Comparison of ENCODE assay signal across 12 cellular contexts in genomic region chr6:6588924-6589696, GRCh38. TPM values are rescaled to one million over a fixed set of nuclear protein-coding genes. Genes with fewer than 3 reads are reported as not detected.
DNase-seq lines count a peak whose midpoint lies in the region; ATAC-seq and TF ChIP-seq lines count a peak whose summit lies in the region.
"Had no signal": no experiment of that assay in that cellular context is flagged by ENCODE, and none has a peak within 500 bp of the region (broad histone marks: within the 10 kb centered on the region; RNA-seq: fewer than 3 reads in every experiment).

No MANE protein-coding gene starts in this region.

- H3K36me3 Mint-ChIP-seq in activated naive CD8-positive, alpha-beta T cell treated with anti-CD3 and anti-CD28 coated beads, Interleukin-2, amount 10 ng/mL, durations not matched to agents 7 days and 5 days = peaks cover 35% of the 10 kb centered on the region
- H3K36me3 Mint-ChIP-seq in natural killer cell = no peaks in the 10 kb centered on the region

- H3K4me3 ChIP-seq in DND-41 (ENCODE audit: low read depth in 1 of 2, low read length in 2 of 2) = peak overlapping the region in 1 of 2 experiments; percentile 33; a peak in 1 of 4 replicates
- H3K4me3 ChIP-seq in smooth muscle cell = no peak overlapping the region

- no peak for TF ChIP-seq CTCF in DND-41 (IDR thresholded peaks at IDR 0.05; ENCODE audit: borderline replicate concordance, extremely low read depth, low read length, poor library complexity, severe bottlenecking)
- TF ChIP-seq CTCF in natural killer cell (IDR thresholded peaks at IDR 0.05) = no peak
- no peak for TF ChIP-seq CTCF in smooth muscle cell (IDR thresholded peaks at IDR 0.05; ENCODE audit: borderline replicate concordance, insufficient read depth, poor library complexity, severe bottlenecking)

- H3K9me3 Mint-ChIP-seq in activated naive CD8-positive, alpha-beta T cell treated with anti-CD3 and anti-CD28 coated beads, Interleukin-2, amount 10 ng/mL, durations not matched to agents 7 days and 5 days = no peaks in the 10 kb centered on the region
- no peaks in the 10 kb centered on the region for H3K9me3 Mint-ChIP-seq in natural killer cell

- POLR2A ChIA-PET in activated naive CD8-positive, alpha-beta T cell treated with anti-CD3 and anti-CD28 coated beads, Interleukin-2, amount 10 ng/mL, durations not matched to agents 7 days and 5 days (lab: Charles Lee) = interaction anchor here (0.7 to 5.1 kb wide), 6 partner anchors 9 to 71 kb away, joined by 3 to 99 read pairs (median 11); no protein-coding TSS in a partner anchor

- in situ Hi-C loops in KBM-7 (cut with MboI; ENCODE audit: low pct_unique_long_range_greater_than_20kb, low sequenced_read_pairs) = no loop called here

- DNase-seq in DND-41 = no peak
- no peak for DNase-seq in activated naive CD8-positive, alpha-beta T cell treated with anti-CD3 and anti-CD28 coated beads, Interleukin-2, amount 10 ng/mL, durations not matched to agents 7 days and 5 days
- no peak for DNase-seq in natural killer cell
- DNase-seq in smooth muscle cell (lab: John Stamatoyannopoulos, UW; ENCODE audit: unreplicated experiment) = no peak
- DNase-seq in HT-29 (ENCODE audit: low spot score) = no peak
- no peak for DNase-seq in KBM-7
- no peak for DNase-seq in medulla oblongata (ENCODE audit: extremely low spot score)
- DNase-seq: NCI-H2171 had no signal

- H3K27ac ChIP-seq in DND-41 (ENCODE audit: low read length) (no peak overlapping the region), smooth muscle cell (ENCODE audit: low read depth) (no peak overlapping the region)

- no peak for ATAC-seq in DND-41 (ENCODE audit: insufficient read depth, low read depth)
- peak; percentile 15 for ATAC-seq in HG03175 (IDR thresholded peaks at IDR 0.05; ENCODE audit: unreplicated experiment)
- peak; percentile 54 for ATAC-seq in activated naive CD8-positive, alpha-beta T cell treated with anti-CD3 and anti-CD28 coated beads, Interleukin-2, amount 10 ng/mL, durations not matched to agents 7 days and 5 days (ENCODE audit: low read depth)
- ATAC-seq in natural killer cell = peak; percentile 44 to 71 (median 60)

- peaks cover 80% of the 10 kb centered on the region for H3K4me1 Mint-ChIP-seq in activated naive CD8-positive, alpha-beta T cell treated with anti-CD3 and anti-CD28 coated beads, Interleukin-2, amount 10 ng/mL, durations not matched to agents 7 days and 5 days
- H3K4me1 Mint-ChIP-seq in natural killer cell = peaks cover 30 to 65% of the 10 kb centered on the region in 2 donors

- no peak overlapping the region for H3K9ac ChIP-seq in DND-41 (ENCODE audit: low read depth, low read length)
- H3K9ac ChIP-seq in smooth muscle cell (ENCODE audit: low read depth) = no peak overlapping the region

- H3K9me3 ChIP-seq in DND-41 (ENCODE audit: insufficient read depth, low read length, severe bottlenecking) (no peaks in the 10 kb centered on the region), smooth muscle cell (replicated peaks; ENCODE audit: low read depth) (no peaks in the 10 kb centered on the region)

- no peaks in the 10 kb centered on the region for H3K79me2 ChIP-seq in DND-41 (ENCODE audit: insufficient read depth, low read length)
- no peaks in the 10 kb centered on the region for H3K79me2 ChIP-seq in smooth muscle cell (ENCODE audit: low read depth)

- H2AFZ ChIP-seq in DND-41 (ENCODE audit: low read depth, low read length) (no peak overlapping the region), smooth muscle cell (ENCODE audit: low read depth) (no peak overlapping the region)

- H3K27me3 Mint-ChIP-seq in activated naive CD8-positive, alpha-beta T cell treated with anti-CD3 and anti-CD28 coated beads, Interleukin-2, amount 10 ng/mL, durations not matched to agents 7 days and 5 days = no peaks in the 10 kb centered on the region
- H3K27me3 Mint-ChIP-seq in natural killer cell (ENCODE audit: low read depth in 2 of 2) = no peaks in the 10 kb centered on the region

- H4K20me1 ChIP-seq in DND-41 (ENCODE audit: insufficient read depth, low read length) (no peaks in the 10 kb centered on the region), smooth muscle cell (ENCODE audit: low read depth) (no peaks in the 10 kb centered on the region)

- H3K27me3 ChIP-seq in DND-41 (ENCODE audit: insufficient read depth, low read length, poor library complexity) (no peaks in the 10 kb centered on the region), smooth muscle cell (ENCODE audit: low read depth) (no peaks in the 10 kb centered on the region)

- no peaks in the 10 kb centered on the region for H3F3A ChIP-seq in smooth muscle cell (ENCODE audit: low read depth)

- H3K4me1 ChIP-seq in DND-41 (ENCODE audit: insufficient read depth, low read length) (peaks cover 26% of the 10 kb centered on the region), smooth muscle cell (ENCODE audit: low read depth) (no peaks in the 10 kb centered on the region)

- 66% methylated on average over 8 of the region's 8 CpGs for WGBS in smooth muscle cell (ENCODE audit: low lambda C conversion rate)

- peak overlapping the region; percentile 88 for H3K4me3 Mint-ChIP-seq in activated naive CD8-positive, alpha-beta T cell treated with anti-CD3 and anti-CD28 coated beads, Interleukin-2, amount 10 ng/mL, durations not matched to agents 7 days and 5 days
- peak overlapping the region; percentile 35 for H3K4me3 Mint-ChIP-seq in natural killer cell

- H3K4me2 ChIP-seq in DND-41 (ENCODE audit: insufficient read depth, low read length) = peak overlapping the region; percentile 50
- H3K4me2 ChIP-seq in smooth muscle cell = no peak overlapping the region

- intact Hi-C loops in natural killer cell (cut with micrococcal nuclease) = no loop called here

- H3K36me3 ChIP-seq in DND-41 (ENCODE audit: insufficient read depth, low read length) (no peaks in the 10 kb centered on the region), smooth muscle cell (ENCODE audit: low read depth) (no peaks in the 10 kb centered on the region)

- H3K27ac Mint-ChIP-seq in activated naive CD8-positive, alpha-beta T cell treated with anti-CD3 and anti-CD28 coated beads, Interleukin-2, amount 10 ng/mL, durations not matched to agents 7 days and 5 days = peak overlapping the region; percentile 99
- peak overlapping the region; percentile 50 to 87 for H3K27ac Mint-ChIP-seq in natural killer cell

RNA-seq across cellular contexts. Expression of gene LY86, which starts 0.6 kb away (rescaled TPM):
- total RNA-seq in activated naive CD8-positive, alpha-beta T cell treated with anti-CD3 and anti-CD28 coated beads, Interleukin-2, amount 10 ng/mL, durations not matched to agents 7 days and 5 days = 1 to 10 TPM; 5.5 to 5.7 TPM
- total RNA-seq in natural killer cell (1 to 10 TPM; 2.0 to 5.1 (median 2.2) TPM), smooth muscle cell (not detected in 2 replicates)
- not detected in 2 replicates for polyA plus RNA-seq in smooth muscle cell
- total RNA-seq in HT-29 (2014; rRNA removed; shearing (Covaris generic)) = not detected in 2 replicates
- total RNA-seq: HT1080, pulmonary artery endothelial cell had no signal
- polyA plus RNA-seq: keratinocyte had no signal
